Comparison of ENCODE assay signal across 13 cellular contexts in genomic region chr4:185514182-185514697, GRCh38. TPM values are rescaled to one million over a fixed set of nuclear protein-coding genes. Genes with fewer than 3 reads are reported as not detected.
A peak's percentile ranks its signal among the peaks of the same experiment; 100 is the strongest.
DNase-seq lines count a peak whose midpoint lies in the region; ATAC-seq and TF ChIP-seq lines count a peak whose summit lies in the region.
"Had no signal": no experiment of that assay in that cellular context is flagged by ENCODE, and none has a peak within 500 bp of the region (broad histone marks: within the 10 kb centered on the region; RNA-seq: fewer than 3 reads in every experiment).

No MANE protein-coding gene starts in this region.

- TF ChIP-seq POLR2A in uterus (IDR thresholded peaks at IDR 0.05) (no peak), lower leg skin (IDR thresholded peaks at IDR 0.05) (no peak)

- peaks cover 53% of the 10 kb centered on the region in 2 donors for H3K36me3 ChIP-seq in ascending aorta
- H3K36me3 ChIP-seq in parathyroid adenoma (ENCODE audit: control insufficient read depth, insufficient read depth, low read length): no peaks in the 10 kb centered on the region
- H3K36me3 ChIP-seq in uterus: no peaks in the 10 kb centered on the region

- no peaks in the 10 kb centered on the region for H3K79me2 ChIP-seq in parathyroid adenoma

- ATAC-seq in left ventricle myocardium superior: peak; percentile 30
- ATAC-seq: activated CD8-positive, alpha-beta T cell treated with anti-CD3 and anti-CD28 coated beads for 36 hours; WTC11 had no signal

- no peak for DNase-seq in ascending aorta (ENCODE audit: low spot score in 2 of 2)
- no peak for DNase-seq in left ventricle myocardium superior
- DNase-seq in uterus: no peak
- DNase-seq in lower leg skin (ENCODE audit: low spot score in 2 of 2): no peak
- no peak for DNase-seq in DMS79 treated with DMSO at 0.1 percent for 48 hours (lab: John Stamatoyannopoulos, UW)
- DNase-seq in NCI-H1436 treated with DMSO at 0.1 percent for 48 hours (lab: John Stamatoyannopoulos, UW): no peak
- DNase-seq: activated CD8-positive, alpha-beta T cell treated with anti-CD3 and anti-CD28 coated beads for 36 hours; activated T-cell treated with anti-CD3 and anti-CD28 coated beads, Interleukin-2, amount 50 U/mL, for 24 hours; NCI-H1092; SHP77; stimulated activated naive CD4-positive, alpha-beta T cell treated with Interleukin-2 at 50 U/mL for 16 hours had no signal

- H3K27ac ChIP-seq in ascending aorta: peak overlapping the region; percentile 13 to 54
- H3K27ac ChIP-seq in parathyroid adenoma: peak overlapping the region; percentile 54
- H3K27ac ChIP-seq in uterus: peak overlapping the region; percentile 34 to 57

- H3K27me3 ChIP-seq in ascending aorta (no peaks in the 10 kb centered on the region), parathyroid adenoma (ENCODE audit: control insufficient read depth, insufficient read depth, low read length) (no peaks in the 10 kb centered on the region), uterus (no peaks in the 10 kb centered on the region)

- 94 to 95% methylated on average over 17 of the region's 17 CpGs for WGBS in lower leg skin, 2 donors

- H3K4me3 ChIP-seq in ascending aorta: no peak overlapping the region
- H3K4me3 ChIP-seq in parathyroid adenoma (ENCODE audit: low read depth, low read length): no peak overlapping the region
- no peak overlapping the region for H3K4me3 ChIP-seq in uterus
- no peak overlapping the region for H3K4me3 ChIP-seq in lower leg skin (ENCODE audit: low read depth, poor library complexity, severe bottlenecking)

- no peak overlapping the region for H3K9ac ChIP-seq in parathyroid adenoma

- peaks cover 0 to 20% of the 10 kb centered on the region in 2 donors for H3K4me1 ChIP-seq in ascending aorta
- no peaks in the 10 kb centered on the region for H3K4me1 ChIP-seq in parathyroid adenoma
- no peaks in the 10 kb centered on the region for H3K4me1 ChIP-seq in uterus

- intact Hi-C loops in ascending aorta (cut with DNase I) (loop anchor here (5.0 kb wide), 1 partner anchor 42 kb away; the partner anchor contains the start of gene CCDC110), left ventricle myocardium superior (cut with micrococcal nuclease) (no loop called here), uterus (cut with DNase I; ENCODE audit: low total_unique reads) (no loop called here), lower leg skin (cut with DNase I; ENCODE audit: low total_unique reads) (no loop called here)

- H3K9me3 ChIP-seq in ascending aorta (no peaks in the 10 kb centered on the region), parathyroid adenoma (ENCODE audit: control insufficient read depth, low read length) (no peaks in the 10 kb centered on the region), uterus (no peaks in the 10 kb centered on the region)

- no peak overlapping the region for H2AFZ ChIP-seq in parathyroid adenoma

- no peak overlapping the region for H3K4me2 ChIP-seq in parathyroid adenoma (ENCODE audit: low read length)

- TF ChIP-seq CTCF in ascending aorta (IDR thresholded peaks at IDR 0.05): no peak
- TF ChIP-seq CTCF in parathyroid adenoma (IDR thresholded peaks at IDR 0.05): no peak
- no peak for TF ChIP-seq CTCF in uterus (IDR thresholded peaks at IDR 0.05)
- no peak for TF ChIP-seq CTCF in lower leg skin (IDR thresholded peaks at IDR 0.05)

RNA-seq across cellular contexts. Expression of gene PDLIM3, which starts 21.1 kb away (rescaled TPM):
- 445 TPM for total RNA-seq in ascending aorta
- 123 TPM for total RNA-seq in left ventricle myocardium superior
- 100 to 1,000 TPM; 131 to 771 (median 450) TPM for total RNA-seq in uterus
- 10 to 100 TPM; 10.7 to 25.2 (median 21.2) TPM for total RNA-seq in lower leg skin
- total RNA-seq: activated CD8-positive, alpha-beta T cell treated with anti-CD3 and anti-CD28 coated beads for 36 hours had no signal

RNA-seq across cellular contexts. Expression of gene CCDC110, which starts 42.7 kb away (rescaled TPM):
- total RNA-seq in ascending aorta (not detected), left ventricle myocardium superior (0.99 TPM), uterus (1 to 10 TPM in 2 of 4 donors, under 1 TPM in 1, not detected in 1; 0.29 to 2.6 (median 2.1) TPM), lower leg skin (under 1 TPM in 3 of 4 donors, not detected in 1; 0.08 to 0.75 (median 0.61) TPM)
